In genomic region chr19:5369962-5370367, GRCh38 we compare ENCODE assay signal across 9 cellular contexts. TPM values are rescaled to one million over a fixed set of nuclear protein-coding genes. Genes with fewer than 3 reads are reported as not detected.
DNase-seq lines count a peak whose midpoint lies in the region; ATAC-seq and TF ChIP-seq lines count a peak whose summit lies in the region.
"Had no signal": no experiment of that assay in that cellular context is flagged by ENCODE, and none has a peak within 500 bp of the region (broad histone marks: within the 10 kb centered on the region; RNA-seq: fewer than 3 reads in every experiment).

No MANE protein-coding gene starts in this region.

- no CpG with 5 or more reads among the region's 8 CpGs for WGBS in mesendoderm (ENCODE audit: extremely low coverage, insufficient coverage, low lambda C conversion rate)
- WGBS in transverse colon (ENCODE audit: low coverage in 1 of 2), 2 donors: 43 to 44% methylated on average over 6 to 8 of the region's 8 CpGs

- H2BK15ac ChIP-seq in mesendoderm (replicated peaks; ENCODE audit: low read depth): no peak overlapping the region

- no peak overlapping the region for H3K27ac Mint-ChIP-seq in T-cell

- no peak overlapping the region for H2AK5ac ChIP-seq in mesendoderm (ENCODE audit: low read length)

- H3K4me3 ChIP-seq in AG04449 (ENCODE audit: low read depth, low read length): no peak overlapping the region
- no peak overlapping the region for H3K4me3 ChIP-seq in brain microvascular endothelial cell (ENCODE audit: low read depth, low read length)
- H3K4me3 ChIP-seq in mesendoderm (ENCODE audit: low read length): no peak overlapping the region
- no peak overlapping the region for H3K4me3 ChIP-seq in transverse colon

- H4K8ac ChIP-seq in mesendoderm (ENCODE audit: low read depth, low read length): no peak overlapping the region

- no peak overlapping the region for H2BK120ac ChIP-seq in mesendoderm (ENCODE audit: low read depth, low read length)

- no peaks in the 10 kb centered on the region for H3K9me3 ChIP-seq in transverse colon

- TF ChIP-seq POLR2A in transverse colon (IDR thresholded peaks at IDR 0.05): no peak

- H2BK5ac ChIP-seq in mesendoderm (ENCODE audit: low read length): no peak overlapping the region

- no peak overlapping the region for H3K27ac ChIP-seq in brain microvascular endothelial cell
- H3K27ac ChIP-seq in mesendoderm (ENCODE audit: low read depth, low read length): no peak overlapping the region
- H3K27ac ChIP-seq in transverse colon: no peak overlapping the region
- H3K27ac ChIP-seq: epithelial cell of prostate had no signal

- H3K27me3 ChIP-seq in brain microvascular endothelial cell (replicated peaks) (no peaks in the 10 kb centered on the region), mesendoderm (ENCODE audit: insufficient read depth, low read length, poor library complexity) (no peaks in the 10 kb centered on the region), transverse colon (no peaks in the 10 kb centered on the region)

- POLR2A ChIA-PET in AG04449 (lab: Yijun Ruan, JAX) (no interaction called here), T-cell (lab: Charles Lee) (no interaction called here)

- peaks cover 0 to 7% (median 0%) of the 10 kb centered on the region in 3 donors for H3K9me3 Mint-ChIP-seq in T-cell

- H3K4me1 Mint-ChIP-seq in T-cell: no peaks in the 10 kb centered on the region

- no peaks in the 10 kb centered on the region for H3K79me2 ChIP-seq in mesendoderm (ENCODE audit: control insufficient read depth, insufficient read depth, low read length)

- H3K4ac ChIP-seq in mesendoderm (ENCODE audit: low read depth, low read length): no peak overlapping the region

- H3K4me2 ChIP-seq in mesendoderm (ENCODE audit: low read length): no peak overlapping the region

- peak; percentile 69 for TF ChIP-seq CTCF in AG04449 (IDR thresholded peaks at IDR 0.05; ENCODE audit: insufficient read depth, low read length, missing control alignments)
- peak; percentile 72 for TF ChIP-seq CTCF in GM13976 (IDR thresholded peaks at IDR 0.05; ENCODE audit: borderline replicate concordance, control extremely low read depth, extremely low read depth, insufficient read depth, missing control alignments)
- TF ChIP-seq CTCF in brain microvascular endothelial cell (IDR thresholded peaks at IDR 0.05; ENCODE audit: low read depth, low read length, missing control alignments): peak; percentile 89
- peak in 4 of 5 experiments; percentile 33 to 51 (median 48) for TF ChIP-seq CTCF in transverse colon (IDR thresholded peaks at IDR 0.05)

- H3K56ac ChIP-seq in mesendoderm (ENCODE audit: low read length): no peak overlapping the region

- no peaks in the 10 kb centered on the region for H3K4me1 ChIP-seq in mesendoderm (ENCODE audit: control insufficient read depth, low read depth, low read length)
- no peaks in the 10 kb centered on the region for H3K4me1 ChIP-seq in transverse colon

- no peaks in the 10 kb centered on the region for H3K79me1 ChIP-seq in mesendoderm (ENCODE audit: low read length)

- peaks cover 10 to 20% of the 10 kb centered on the region in 2 donors for H3K27me3 Mint-ChIP-seq in T-cell

- H3K36me3 Mint-ChIP-seq in T-cell: no peaks in the 10 kb centered on the region

- ATAC-seq in T-cell (replicated peaks in 1 of 4) (no peak), HG02970 (IDR thresholded peaks at IDR 0.05; ENCODE audit: low FRiP score, unreplicated experiment) (no peak), HG03520 (IDR thresholded peaks at IDR 0.05; ENCODE audit: unreplicated experiment) (no peak)

- no peak overlapping the region for H3K23ac ChIP-seq in mesendoderm (ENCODE audit: low read length)

- no peak overlapping the region for H4K5ac ChIP-seq in mesendoderm (ENCODE audit: low read length)

- no peak overlapping the region for H3K18ac ChIP-seq in mesendoderm (ENCODE audit: low read length)

- in situ Hi-C loops in GM13976 (cut with MboI; ENCODE audit: low sequenced_read_pairs, unreplicated experiment) (no loop called here), brain microvascular endothelial cell (cut with HindIII; ENCODE audit: low pct_ligation_motif_present, low sequenced_read_pairs) (no loop called here), transverse colon (cut with MboI; ENCODE audit: low pct_ligation_motif_present in 1 of 4, low pct_unique_long_range_greater_than_20kb in 1 of 4, low sequenced_read_pairs in 3 of 4) (no loop called here)

- no peak for DNase-seq in AG04449 (ENCODE audit: low read depth, low spot score)
- DNase-seq in GM13976 (ENCODE audit: low spot score): peak; percentile 80
- DNase-seq in T-cell: peak in 21 of 34 experiments; percentile 2 to 36 (median 12)
- DNase-seq in brain microvascular endothelial cell: peak; percentile 35
- DNase-seq in mesendoderm: peak; percentile 76
- DNase-seq in transverse colon: peak; percentile 54

- H3K9ac ChIP-seq in mesendoderm (ENCODE audit: low read length): no peak overlapping the region

- CTCF ChIA-PET in AG04449 (lab: Yijun Ruan, JAX): interaction anchor here (1.0 kb wide), 1 partner anchor 8 kb away, joined by 3 read pairs; no protein-coding TSS in a partner anchor
- CTCF ChIA-PET in T-cell (lab: Charles Lee): interaction anchor here (0.7 kb wide), 2 partner anchors 756 to 1619 kb away, joined by 4 to 11 read pairs; no protein-coding TSS in a partner anchor

- no peaks in the 10 kb centered on the region for H3K36me3 ChIP-seq in brain microvascular endothelial cell (replicated peaks)
- H3K36me3 ChIP-seq in mesendoderm (ENCODE audit: control insufficient read depth, insufficient read depth, low read length): no peaks in the 10 kb centered on the region
- no peaks in the 10 kb centered on the region for H3K36me3 ChIP-seq in transverse colon

- H3K4me3 Mint-ChIP-seq in T-cell: no peak overlapping the region

- no peak for TF ChIP-seq EP300 in transverse colon (IDR thresholded peaks at IDR 0.05; ENCODE audit: low read depth)

- intact Hi-C loops in transverse colon (cut with DNase I; ENCODE audit: low total_unique reads): no loop called here

RNA-seq across cellular contexts. Expression of gene PTPRS, which starts 29.4 kb away (rescaled TPM):
- total RNA-seq in T-cell (1 to 10 TPM; 2.9 to 5.6 (median 4.1) TPM), transverse colon (10 to 100 TPM; 38.3 to 91.5 (median 58.5) TPM)
- 35.5 TPM for polyA plus RNA-seq in mesendoderm (2013, experiment 1 of 2)
- 34.8 TPM for polyA plus RNA-seq in mesendoderm (2013, experiment 2 of 2)

Comparison
In these comparisons a context has a peak if more than half of its experiments do, and no peak if none do; other contexts are left out.
1. RNA of gene PTPRS, which starts 29.4 kb away (total RNA-seq): 38.3 to 91.5 TPM in transverse colon; 2.9 to 5.6 TPM in T-cell; every median in the first group is over 4 times any median in the second.
2. Peak in every context shown above with its lines, with median percentiles within 50 percentile points of each other: CTCF ChIP-seq.